ENCODE assay signal across 1 cellular context in the genomic region with DNA sequence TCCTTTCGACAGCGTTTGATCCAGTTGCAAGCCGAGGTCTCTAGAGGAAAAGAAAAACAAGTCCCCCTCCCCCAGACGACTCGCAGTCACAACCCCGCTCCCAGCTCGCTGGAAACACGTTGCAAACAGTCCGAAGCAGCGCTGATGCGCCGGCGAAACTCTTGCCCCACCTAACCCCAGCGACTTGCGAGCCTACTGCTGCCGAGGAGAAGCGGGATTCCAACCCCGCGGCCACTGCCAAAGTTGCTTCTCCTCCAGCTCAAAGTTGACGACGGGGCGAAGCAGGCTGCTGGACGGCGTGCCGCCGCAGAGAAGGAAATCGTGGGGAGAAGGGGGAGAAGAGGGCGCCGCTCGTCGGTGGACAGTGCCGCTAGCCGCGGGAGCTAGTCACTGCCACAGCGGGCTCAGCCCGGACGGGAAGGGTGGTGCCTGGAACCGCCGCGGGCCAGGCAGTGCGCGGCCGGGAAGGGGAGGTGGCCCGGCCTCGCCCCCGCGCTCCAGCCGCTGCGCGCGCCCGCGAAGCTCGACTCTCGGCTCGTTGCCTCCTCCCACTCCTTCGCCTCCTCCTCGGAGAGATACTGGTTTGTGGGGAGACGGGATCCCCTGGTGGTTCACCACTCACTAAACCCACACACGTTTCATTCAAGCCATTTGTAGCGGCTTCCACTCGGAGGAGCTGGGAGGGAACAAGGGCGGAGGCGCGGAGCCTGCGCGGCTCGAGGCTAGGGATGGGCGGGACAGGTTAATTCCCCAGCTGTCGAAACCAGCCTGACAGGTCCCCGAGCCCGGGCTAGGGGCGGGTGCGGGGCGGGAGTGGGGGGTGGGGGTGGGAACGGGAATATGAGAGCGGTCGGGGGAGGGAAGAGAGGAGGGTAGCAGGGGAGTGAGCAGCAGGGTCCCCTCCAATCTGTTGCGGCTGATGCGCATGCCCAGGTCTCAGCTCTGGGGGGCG.
A peak's percentile ranks its signal among the peaks of the same experiment; 100 is the strongest.
TF ChIP-seq lines count a peak whose summit lies in the region.

A gene with protein sequence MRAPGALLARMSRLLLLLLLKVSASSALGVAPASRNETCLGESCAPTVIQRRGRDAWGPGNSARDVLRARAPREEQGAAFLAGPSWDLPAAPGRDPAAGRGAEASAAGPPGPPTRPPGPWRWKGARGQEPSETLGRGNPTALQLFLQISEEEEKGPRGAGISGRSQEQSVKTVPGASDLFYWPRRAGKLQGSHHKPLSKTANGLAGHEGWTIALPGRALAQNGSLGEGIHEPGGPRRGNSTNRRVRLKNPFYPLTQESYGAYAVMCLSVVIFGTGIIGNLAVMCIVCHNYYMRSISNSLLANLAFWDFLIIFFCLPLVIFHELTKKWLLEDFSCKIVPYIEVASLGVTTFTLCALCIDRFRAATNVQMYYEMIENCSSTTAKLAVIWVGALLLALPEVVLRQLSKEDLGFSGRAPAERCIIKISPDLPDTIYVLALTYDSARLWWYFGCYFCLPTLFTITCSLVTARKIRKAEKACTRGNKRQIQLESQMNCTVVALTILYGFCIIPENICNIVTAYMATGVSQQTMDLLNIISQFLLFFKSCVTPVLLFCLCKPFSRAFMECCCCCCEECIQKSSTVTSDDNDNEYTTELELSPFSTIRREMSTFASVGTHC (minus strand): TSS at position 392 of the 952 bp plus-strand sequence. CDS start 816 bp downstream, outside the sequence.

TF ChIP-seq in HEK293, 187 proteins besides CTCF, POLR2A, EP300 and RAD21 (continued from another document and continues in another):
- TF ChIP-seq ZNF398 (tag by site-specific recombination; IDR thresholded peaks at IDR 0.05) = peak; percentile 68
- TF ChIP-seq, protein P1, sequence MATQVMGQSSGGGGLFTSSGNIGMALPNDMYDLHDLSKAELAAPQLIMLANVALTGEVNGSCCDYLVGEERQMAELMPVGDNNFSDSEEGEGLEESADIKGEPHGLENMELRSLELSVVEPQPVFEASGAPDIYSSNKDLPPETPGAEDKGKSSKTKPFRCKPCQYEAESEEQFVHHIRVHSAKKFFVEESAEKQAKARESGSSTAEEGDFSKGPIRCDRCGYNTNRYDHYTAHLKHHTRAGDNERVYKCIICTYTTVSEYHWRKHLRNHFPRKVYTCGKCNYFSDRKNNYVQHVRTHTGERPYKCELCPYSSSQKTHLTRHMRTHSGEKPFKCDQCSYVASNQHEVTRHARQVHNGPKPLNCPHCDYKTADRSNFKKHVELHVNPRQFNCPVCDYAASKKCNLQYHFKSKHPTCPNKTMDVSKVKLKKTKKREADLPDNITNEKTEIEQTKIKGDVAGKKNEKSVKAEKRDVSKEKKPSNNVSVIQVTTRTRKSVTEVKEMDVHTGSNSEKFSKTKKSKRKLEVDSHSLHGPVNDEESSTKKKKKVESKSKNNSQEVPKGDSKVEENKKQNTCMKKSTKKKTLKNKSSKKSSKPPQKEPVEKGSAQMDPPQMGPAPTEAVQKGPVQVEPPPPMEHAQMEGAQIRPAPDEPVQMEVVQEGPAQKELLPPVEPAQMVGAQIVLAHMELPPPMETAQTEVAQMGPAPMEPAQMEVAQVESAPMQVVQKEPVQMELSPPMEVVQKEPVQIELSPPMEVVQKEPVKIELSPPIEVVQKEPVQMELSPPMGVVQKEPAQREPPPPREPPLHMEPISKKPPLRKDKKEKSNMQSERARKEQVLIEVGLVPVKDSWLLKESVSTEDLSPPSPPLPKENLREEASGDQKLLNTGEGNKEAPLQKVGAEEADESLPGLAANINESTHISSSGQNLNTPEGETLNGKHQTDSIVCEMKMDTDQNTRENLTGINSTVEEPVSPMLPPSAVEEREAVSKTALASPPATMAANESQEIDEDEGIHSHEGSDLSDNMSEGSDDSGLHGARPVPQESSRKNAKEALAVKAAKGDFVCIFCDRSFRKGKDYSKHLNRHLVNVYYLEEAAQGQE (tag by site-specific recombination; IDR thresholded peaks at IDR 0.05) = peak; percentile 80
- TF ChIP-seq, protein P2, sequence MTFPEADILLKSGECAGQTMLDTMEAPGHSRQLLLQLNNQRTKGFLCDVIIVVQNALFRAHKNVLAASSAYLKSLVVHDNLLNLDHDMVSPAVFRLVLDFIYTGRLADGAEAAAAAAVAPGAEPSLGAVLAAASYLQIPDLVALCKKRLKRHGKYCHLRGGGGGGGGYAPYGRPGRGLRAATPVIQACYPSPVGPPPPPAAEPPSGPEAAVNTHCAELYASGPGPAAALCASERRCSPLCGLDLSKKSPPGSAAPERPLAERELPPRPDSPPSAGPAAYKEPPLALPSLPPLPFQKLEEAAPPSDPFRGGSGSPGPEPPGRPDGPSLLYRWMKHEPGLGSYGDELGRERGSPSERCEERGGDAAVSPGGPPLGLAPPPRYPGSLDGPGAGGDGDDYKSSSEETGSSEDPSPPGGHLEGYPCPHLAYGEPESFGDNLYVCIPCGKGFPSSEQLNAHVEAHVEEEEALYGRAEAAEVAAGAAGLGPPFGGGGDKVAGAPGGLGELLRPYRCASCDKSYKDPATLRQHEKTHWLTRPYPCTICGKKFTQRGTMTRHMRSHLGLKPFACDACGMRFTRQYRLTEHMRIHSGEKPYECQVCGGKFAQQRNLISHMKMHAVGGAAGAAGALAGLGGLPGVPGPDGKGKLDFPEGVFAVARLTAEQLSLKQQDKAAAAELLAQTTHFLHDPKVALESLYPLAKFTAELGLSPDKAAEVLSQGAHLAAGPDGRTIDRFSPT (tag by site-specific recombination; IDR thresholded peaks at IDR 0.05) = peak; percentile 48; the same call in 1 of the 2 replicates
- TF ChIP-seq, protein P3, sequence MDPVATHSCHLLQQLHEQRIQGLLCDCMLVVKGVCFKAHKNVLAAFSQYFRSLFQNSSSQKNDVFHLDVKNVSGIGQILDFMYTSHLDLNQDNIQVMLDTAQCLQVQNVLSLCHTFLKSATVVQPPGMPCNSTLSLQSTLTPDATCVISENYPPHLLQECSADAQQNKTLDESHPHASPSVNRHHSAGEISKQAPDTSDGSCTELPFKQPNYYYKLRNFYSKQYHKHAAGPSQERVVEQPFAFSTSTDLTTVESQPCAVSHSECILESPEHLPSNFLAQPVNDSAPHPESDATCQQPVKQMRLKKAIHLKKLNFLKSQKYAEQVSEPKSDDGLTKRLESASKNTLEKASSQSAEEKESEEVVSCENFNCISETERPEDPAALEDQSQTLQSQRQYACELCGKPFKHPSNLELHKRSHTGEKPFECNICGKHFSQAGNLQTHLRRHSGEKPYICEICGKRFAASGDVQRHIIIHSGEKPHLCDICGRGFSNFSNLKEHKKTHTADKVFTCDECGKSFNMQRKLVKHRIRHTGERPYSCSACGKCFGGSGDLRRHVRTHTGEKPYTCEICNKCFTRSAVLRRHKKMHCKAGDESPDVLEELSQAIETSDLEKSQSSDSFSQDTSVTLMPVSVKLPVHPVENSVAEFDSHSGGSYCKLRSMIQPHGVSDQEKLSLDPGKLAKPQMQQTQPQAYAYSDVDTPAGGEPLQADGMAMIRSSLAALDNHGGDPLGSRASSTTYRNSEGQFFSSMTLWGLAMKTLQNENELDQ (tag by site-specific recombination; IDR thresholded peaks at IDR 0.05; ENCODE audit: low read depth) = no peak
- TF ChIP-seq ZNF366 (tag by site-specific recombination; conservative IDR thresholded peaks at IDR 0.05) = no peak
- TF ChIP-seq EGR2 (tag by site-specific recombination; IDR thresholded peaks at IDR 0.05; ENCODE audit: low read depth) = peak; percentile 93
- TF ChIP-seq ZSCAN16 (tag by site-specific recombination; IDR thresholded peaks at IDR 0.05) = no peak
- 0 out of 2 replicates have a peak, but pooled peaks have one; percentile 27 for TF ChIP-seq ZNF629 (tag by site-specific recombination; IDR thresholded peaks at IDR 0.05)
- TF ChIP-seq ZNF623 (tag by site-specific recombination; IDR thresholded peaks at IDR 0.05) = no peak
- no peak for TF ChIP-seq ZNF354C (tag by site-specific recombination; IDR thresholded peaks at IDR 0.05; ENCODE audit: borderline replicate concordance, low read depth)
- no peak for TF ChIP-seq ZNF677 (tag by site-specific recombination; IDR thresholded peaks at IDR 0.05)
- TF ChIP-seq, protein P4, sequence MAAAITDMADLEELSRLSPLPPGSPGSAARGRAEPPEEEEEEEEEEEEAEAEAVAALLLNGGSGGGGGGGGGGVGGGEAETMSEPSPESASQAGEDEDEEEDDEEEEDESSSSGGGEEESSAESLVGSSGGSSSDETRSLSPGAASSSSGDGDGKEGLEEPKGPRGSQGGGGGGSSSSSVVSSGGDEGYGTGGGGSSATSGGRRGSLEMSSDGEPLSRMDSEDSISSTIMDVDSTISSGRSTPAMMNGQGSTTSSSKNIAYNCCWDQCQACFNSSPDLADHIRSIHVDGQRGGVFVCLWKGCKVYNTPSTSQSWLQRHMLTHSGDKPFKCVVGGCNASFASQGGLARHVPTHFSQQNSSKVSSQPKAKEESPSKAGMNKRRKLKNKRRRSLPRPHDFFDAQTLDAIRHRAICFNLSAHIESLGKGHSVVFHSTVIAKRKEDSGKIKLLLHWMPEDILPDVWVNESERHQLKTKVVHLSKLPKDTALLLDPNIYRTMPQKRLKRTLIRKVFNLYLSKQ (tag by site-specific recombination; IDR thresholded peaks at IDR 0.05; ENCODE audit: borderline replicate concordance) = no peak
- no peak for TF ChIP-seq ZNF585B (tag by site-specific recombination; IDR thresholded peaks at IDR 0.05)
- no peak for TF ChIP-seq ZNF311 (tag by site-specific recombination; IDR thresholded peaks at IDR 0.05; ENCODE audit: borderline replicate concordance)
- TF ChIP-seq ZNF174 (tag by site-specific recombination; IDR thresholded peaks at IDR 0.05) = no peak
- TF ChIP-seq, protein P5, sequence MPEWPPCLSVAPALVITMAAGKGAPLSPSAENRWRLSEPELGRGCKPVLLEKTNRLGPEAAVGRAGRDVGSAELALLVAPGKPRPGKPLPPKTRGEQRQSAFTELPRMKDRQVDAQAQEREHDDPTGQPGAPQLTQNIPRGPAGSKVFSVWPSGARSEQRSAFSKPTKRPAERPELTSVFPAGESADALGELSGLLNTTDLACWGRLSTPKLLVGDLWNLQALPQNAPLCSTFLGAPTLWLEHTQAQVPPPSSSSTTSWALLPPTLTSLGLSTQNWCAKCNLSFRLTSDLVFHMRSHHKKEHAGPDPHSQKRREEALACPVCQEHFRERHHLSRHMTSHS (tag by site-specific recombination; IDR thresholded peaks at IDR 0.05) = no peak
- TF ChIP-seq PRDM10 (tag by site-specific recombination; IDR thresholded peaks at IDR 0.05) = 0 out of 2 replicates have a peak, but pooled peaks have one; percentile 15
- TF ChIP-seq ZNF501 (tag by site-specific recombination; IDR thresholded peaks at IDR 0.05) = peak; percentile 95
- no peak for TF ChIP-seq RBAK (tag by site-specific recombination; IDR thresholded peaks at IDR 0.05)
- TF ChIP-seq ZNF341 (tag by site-specific recombination; IDR thresholded peaks at IDR 0.05; ENCODE audit: low read depth) = peak; percentile 99
- TF ChIP-seq ZNF624 (tag by site-specific recombination; IDR thresholded peaks at IDR 0.05) = no peak
- TF ChIP-seq, protein P6, sequence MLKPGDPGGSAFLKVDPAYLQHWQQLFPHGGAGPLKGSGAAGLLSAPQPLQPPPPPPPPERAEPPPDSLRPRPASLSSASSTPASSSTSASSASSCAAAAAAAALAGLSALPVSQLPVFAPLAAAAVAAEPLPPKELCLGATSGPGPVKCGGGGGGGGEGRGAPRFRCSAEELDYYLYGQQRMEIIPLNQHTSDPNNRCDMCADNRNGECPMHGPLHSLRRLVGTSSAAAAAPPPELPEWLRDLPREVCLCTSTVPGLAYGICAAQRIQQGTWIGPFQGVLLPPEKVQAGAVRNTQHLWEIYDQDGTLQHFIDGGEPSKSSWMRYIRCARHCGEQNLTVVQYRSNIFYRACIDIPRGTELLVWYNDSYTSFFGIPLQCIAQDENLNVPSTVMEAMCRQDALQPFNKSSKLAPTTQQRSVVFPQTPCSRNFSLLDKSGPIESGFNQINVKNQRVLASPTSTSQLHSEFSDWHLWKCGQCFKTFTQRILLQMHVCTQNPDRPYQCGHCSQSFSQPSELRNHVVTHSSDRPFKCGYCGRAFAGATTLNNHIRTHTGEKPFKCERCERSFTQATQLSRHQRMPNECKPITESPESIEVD (tag by site-specific recombination; IDR thresholded peaks at IDR 0.05) = no peak
- TF ChIP-seq ZNF202 (tag by site-specific recombination; IDR thresholded peaks at IDR 0.05; ENCODE audit: borderline replicate concordance) = no peak
- peak; percentile 12; the same call in 1 of the 2 replicates for TF ChIP-seq ZBTB17 (tag by site-specific recombination; IDR thresholded peaks at IDR 0.05)
- no peak for TF ChIP-seq ZNF391 (tag by site-specific recombination; IDR thresholded peaks at IDR 0.05; ENCODE audit: borderline replicate concordance, low read depth)
- no peak for TF ChIP-seq ZNF843 (tag by site-specific recombination; IDR thresholded peaks at IDR 0.05)
- TF ChIP-seq ZNF404 (tag by site-specific recombination; IDR thresholded peaks at IDR 0.05) = no peak
- peak; percentile 96 for TF ChIP-seq ZFHX2 (tag by site-specific recombination; conservative IDR thresholded peaks at IDR 0.05)
- TF ChIP-seq ZNF146 (tag by site-specific recombination; IDR thresholded peaks at IDR 0.05) = no peak
- TF ChIP-seq ZNF132 (tag by site-specific recombination; IDR thresholded peaks at IDR 0.05; ENCODE audit: borderline replicate concordance) = no peak
- TF ChIP-seq ZFP37 (tag by site-specific recombination; IDR thresholded peaks at IDR 0.05) = peak; percentile 93
